ENCODE assay signal across 1 cellular context in genomic region chr2:159712194-159712928, GRCh38.
TF ChIP-seq lines count a peak whose summit lies in the region.

Gene MARCHF7 (plus strand): TSS chr2:159712506. CDS start chr2:159729023, 16,517 bp downstream.

TF ChIP-seq in K562, 482 proteins besides CTCF, POLR2A, EP300 and RAD21 (continued from another document and continues in another):
- TF ChIP-seq TARDBP (IDR thresholded peaks at IDR 0.05) (0 out of 2 replicates have a peak, but pooled peaks have one; percentile 57), RB1 (IDR thresholded peaks at IDR 0.05; ENCODE audit: low read depth) (peak; percentile 98), ZNF444 (CRISPR knock-in tag; IDR thresholded peaks at IDR 0.05) (0 out of 2 replicates have a peak, but pooled peaks have one; percentile 57), TAF15 (IDR thresholded peaks at IDR 0.05; ENCODE audit: low read depth, low read length) (no peak), ZNF184 (CRISPR knock-in tag; IDR thresholded peaks at IDR 0.05) (no peak), RBM34 (IDR thresholded peaks at IDR 0.05; ENCODE audit: borderline replicate concordance, insufficient read depth, low read length) (no peak), NFIC (IDR thresholded peaks at IDR 0.05) (peak; percentile 67), FOXM1 (IDR thresholded peaks at IDR 0.05; ENCODE audit: low read depth) (peak; percentile 17; the same call in 1 of the 2 replicates), FOXM1 (CRISPR knock-in tag; IDR thresholded peaks at IDR 0.05; ENCODE audit: low read depth) (peak; percentile 78; the same call in 1 of the 2 replicates), ZNF282 (CRISPR knock-in tag; IDR thresholded peaks at IDR 0.05) (peak; percentile 86; the same call in 1 of the 2 replicates), CHD7 (IDR thresholded peaks at IDR 0.05; ENCODE audit: low read depth, low read length) (no peak), ZBTB43 (CRISPR knock-in tag; IDR thresholded peaks at IDR 0.05) (peak; percentile 94), GMEB1 (CRISPR knock-in tag; IDR thresholded peaks at IDR 0.05) (no peak), PHF8 (IDR thresholded peaks at IDR 0.05; ENCODE audit: borderline replicate concordance, low read length) (peak; percentile 100), DMBX1 (CRISPR knock-in tag; IDR thresholded peaks at IDR 0.05; ENCODE audit: borderline replicate concordance) (0 out of 2 replicates have a peak, but pooled peaks have one; percentile 24), DACH1 (IDR thresholded peaks at IDR 0.05; ENCODE audit: partially characterized antibody) (peak; percentile 1), ZNF57 (CRISPR knock-in tag; IDR thresholded peaks at IDR 0.05) (peak; percentile 34; the same call in 1 of the 2 replicates), GABPB2 (CRISPR knock-in tag; conservative IDR thresholded peaks at IDR 0.05) (no peak), POLR2AphosphoS5 (IDR thresholded peaks at IDR 0.05; ENCODE audit: control insufficient read depth, insufficient read depth, low read depth, low read length) (peak; percentile 94), SRSF7 (optimal IDR thresholded peaks at IDR 0.05; ENCODE audit: low read depth, low read length) (no peak), NCOA4 (IDR thresholded peaks at IDR 0.05; ENCODE audit: partially characterized antibody) (peak; percentile 64), SMARCA4 (IDR thresholded peaks at IDR 0.05) (peak; percentile 21; the same call in 1 of the 2 replicates), ZNF766 (CRISPR knock-in tag; conservative IDR thresholded peaks at IDR 0.05) (peak; percentile 16; the same call in 1 of the 2 replicates), SMAD1 (IDR thresholded peaks at IDR 0.05; ENCODE audit: low read depth, low read length, partially characterized antibody) (peak; percentile 88), TCF7L2 (IDR thresholded peaks at IDR 0.05; ENCODE audit: low read depth, low read length) (no peak; the same call in 1 of the 2 replicates), E2F1 (CRISPR knock-in tag; IDR thresholded peaks at IDR 0.05) (peak; percentile 66; the same call in 1 of the 2 replicates), TRIM25 (IDR thresholded peaks at IDR 0.05; ENCODE audit: borderline replicate concordance) (no peak), RHOXF2B (CRISPR knock-in tag; conservative IDR thresholded peaks at IDR 0.05) (no peak), CHD2 (IDR thresholded peaks at IDR 0.05; ENCODE audit: low read depth, low read length) (peak; percentile 100), TAL1 (IDR thresholded peaks at IDR 0.05) (no peak), HNRNPLL (IDR thresholded peaks at IDR 0.05; ENCODE audit: low read depth, low read length, poor library complexity, severe bottlenecking) (peak; percentile 91), MECOM (CRISPR knock-in tag; IDR thresholded peaks at IDR 0.05) (no peak), FOXJ3 (CRISPR knock-in tag; IDR thresholded peaks at IDR 0.05) (no peak), ZMIZ1 (IDR thresholded peaks at IDR 0.05; ENCODE audit: low read depth in 2 of 2, low read length in 2 of 2) (no peak), DNMT1 (IDR thresholded peaks at IDR 0.05) (0 out of 2 replicates have a peak, but pooled peaks have one; percentile 37)
